8 cellular contexts compared by ENCODE assay signal in the genomic region with DNA sequence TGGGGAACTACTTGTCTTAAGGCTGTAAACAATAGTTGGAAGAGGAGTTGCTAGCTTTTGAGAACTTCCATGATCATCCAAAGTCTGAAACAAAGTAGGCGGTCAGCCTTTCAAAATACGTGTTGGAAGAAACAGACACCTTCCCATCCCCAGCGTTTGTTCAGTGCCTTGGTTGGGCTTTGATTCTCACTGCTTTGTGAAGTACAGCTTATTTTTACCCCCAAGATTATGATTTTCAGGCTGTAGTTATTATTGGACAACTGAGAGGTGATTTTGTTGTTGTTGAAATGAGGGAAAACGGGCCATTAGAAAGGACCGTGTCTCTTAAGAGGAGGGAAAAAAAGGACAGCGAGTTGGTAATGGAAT. TPM values are rescaled to one million over a fixed set of nuclear protein-coding genes. Genes with fewer than 3 reads are reported as not detected.
A peak's percentile ranks its signal among the peaks of the same experiment; 100 is the strongest.
DNase-seq lines count a peak whose midpoint lies in the region; ATAC-seq, FAIRE-seq and TF ChIP-seq lines count a peak whose summit lies in the region.

No MANE protein-coding gene starts in this region.

- H3K27ac Mint-ChIP-seq in HFFc6: peak overlapping the region; percentile 98

- H3K9me3 Mint-ChIP-seq in HFFc6: no peaks in the 10 kb centered on the region

- H2AFZ ChIP-seq in K562 (ENCODE audit: low read depth, low read length): peak overlapping the region; percentile 93

- DNase-seq in HFFc6 (no peak), K562 (ENCODE audit: extremely low read depth in 1 of 4, low spot score in 3 of 4) (no peak), mucosa of gallbladder (ENCODE audit: low spot score) (no peak)

- no peaks in the 10 kb centered on the region for H3K27me3 ChIP-seq in K562 (ENCODE audit: control insufficient read depth in 2 of 2, insufficient read depth in 2 of 2, low read length in 2 of 2)

- TF ChIP-seq RAD21 in K562 (CRISPR knock-in tag; conservative IDR thresholded peaks at IDR 0.05 in 1 of 2, IDR thresholded peaks at IDR 0.05 in 1 of 2): no peak

- H3K36me3 Mint-ChIP-seq in HFFc6 (ENCODE audit: low read depth): peaks cover 5% of the 10 kb centered on the region; the same call in 1 of the 2 replicates

- H3K36me3 ChIP-seq in K562 (ENCODE audit: control insufficient read depth, insufficient read depth, low read length) (peaks cover 11% of the 10 kb centered on the region; the same call in 2 of the 3 replicates), mesodermal cell (ENCODE audit: control insufficient read depth, insufficient read depth, low read length) (peaks cover 4% of the 10 kb centered on the region)

- WGBS in K562 (ENCODE audit: insufficient coverage, low coverage, missing lambda C conversion rate): 0% methylated on average over 6 of the region's 6 CpGs
- WGBS in mesodermal cell (ENCODE audit: insufficient coverage in 2 of 2), 2 experiments: 46 to 59% methylated on average over 5 to 6 of the region's 6 CpGs

- H3K4me3 Mint-ChIP-seq in HFFc6: peak overlapping the region; percentile 98

- BruUV-seq in K562 (replicated peaks; lab: Mats Ljungman, UMichigan): no TSS peak

- H3K4me3 ChIP-seq in K562 (peak overlapping the region; percentile 96), mesodermal cell (ENCODE audit: extremely low read depth, insufficient read depth, low read length, poor library complexity, severe bottlenecking) (peak overlapping the region; percentile 79)

- no peak for TF ChIP-seq POLR2A in K562 (conservative IDR thresholded peaks at IDR 0.05)

- ATAC-seq in K562: no peak
- ATAC-seq in HG03521 (IDR thresholded peaks at IDR 0.05; ENCODE audit: unreplicated experiment): no peak
- no peak for ATAC-seq in HG03469 (IDR thresholded peaks at IDR 0.05; ENCODE audit: unreplicated experiment)
- ATAC-seq in HG03280 (IDR thresholded peaks at IDR 0.05; ENCODE audit: unreplicated experiment): no peak

- H3K27ac ChIP-seq in 22Rv1: peak overlapping the region; percentile 73
- H3K27ac ChIP-seq in K562 (ENCODE audit: extremely low read depth, low read depth, low read length): peak overlapping the region; percentile 85
- H3K27ac ChIP-seq in mesodermal cell (ENCODE audit: low read depth, low read length, severe bottlenecking): peak overlapping the region; percentile 77

- no peaks in the 10 kb centered on the region for H4K20me1 ChIP-seq in K562 (replicated peaks; ENCODE audit: control insufficient read depth, insufficient read depth, low read length)

- no peaks in the 10 kb centered on the region for H3K9me1 ChIP-seq in K562 (ENCODE audit: control insufficient read depth, insufficient read depth, low read length)

- H3K27me3 Mint-ChIP-seq in HFFc6 (ENCODE audit: insufficient read depth): no peaks in the 10 kb centered on the region; the same call in none of the 2 replicates

- H3K9me3 ChIP-seq in K562 (replicated peaks; ENCODE audit: control insufficient read depth, insufficient read depth, low read depth, low read length) (peaks cover 5% of the 10 kb centered on the region; the same call in 1 of the 2 replicates), mesodermal cell (ENCODE audit: control insufficient read depth, low read length) (no peaks in the 10 kb centered on the region)

- no peak for TF ChIP-seq EP300 in K562 (IDR thresholded peaks at IDR 0.05; ENCODE audit: low read length)

- peak overlapping the region; percentile 83 for H3K4me2 ChIP-seq in K562 (ENCODE audit: insufficient read depth, low read length)

- peak overlapping the region; percentile 91 to 95 for H3K9ac ChIP-seq in K562 (ENCODE audit: insufficient read depth in 1 of 2, low read depth in 2 of 2, low read length in 2 of 2)

- TF ChIP-seq CTCF in 22Rv1 (IDR thresholded peaks at IDR 0.05): no peak
- TF ChIP-seq CTCF in HFFc6 (IDR thresholded peaks at IDR 0.05): no peak
- TF ChIP-seq CTCF in K562 (IDR thresholded peaks at IDR 0.05 in 2 of 3, conservative IDR thresholded peaks at IDR 0.05 in 1 of 3; ENCODE audit: insufficient read depth in 2 of 3, low read depth in 1 of 3, low read length in 3 of 3): no peak

- H3K4me1 ChIP-seq in K562 (replicated peaks in 1 of 2; ENCODE audit: control insufficient read depth in 2 of 2, insufficient read depth in 2 of 2, low read length in 2 of 2) (peaks cover 0 to 10% of the 10 kb centered on the region in 2 experiments; a peak in 4 of 5 replicates), mesodermal cell (ENCODE audit: control insufficient read depth, insufficient read depth, low read length, poor library complexity, severe bottlenecking) (no peaks in the 10 kb centered on the region)

- in situ Hi-C loops in K562 (cut with MboI): no loop called here

- POLR2A ChIA-PET in K562 (lab: Yijun Ruan, JAX): no interaction called here

- H3K4me1 Mint-ChIP-seq in HFFc6 (ENCODE audit: low read depth): peaks cover 26% of the 10 kb centered on the region

- intact Hi-C loops in K562 (cut with micrococcal nuclease): no loop called here

- FAIRE-seq in K562 (lab: Jason Lieb, UNC): peak; percentile 79

- CTCF ChIA-PET in K562 (lab: Yijun Ruan, JAX; ENCODE audit: low intra/inter-chr PET ratio): no interaction called here

- peaks cover 47% of the 10 kb centered on the region for H3K79me2 ChIP-seq in K562 (ENCODE audit: control insufficient read depth, insufficient read depth, low read length)

TF ChIP-seq in K562, 482 proteins besides CTCF, POLR2A, EP300 and RAD21 (continues in another document):
- TF ChIP-seq CBFA2T2 (conservative IDR thresholded peaks at IDR 0.05): no peak
- TF ChIP-seq HMGN3 (IDR thresholded peaks at IDR 0.05; ENCODE audit: borderline replicate concordance, extremely low read depth, insufficient read length, low read depth, low read length): no peak
- TF ChIP-seq, protein P1, sequence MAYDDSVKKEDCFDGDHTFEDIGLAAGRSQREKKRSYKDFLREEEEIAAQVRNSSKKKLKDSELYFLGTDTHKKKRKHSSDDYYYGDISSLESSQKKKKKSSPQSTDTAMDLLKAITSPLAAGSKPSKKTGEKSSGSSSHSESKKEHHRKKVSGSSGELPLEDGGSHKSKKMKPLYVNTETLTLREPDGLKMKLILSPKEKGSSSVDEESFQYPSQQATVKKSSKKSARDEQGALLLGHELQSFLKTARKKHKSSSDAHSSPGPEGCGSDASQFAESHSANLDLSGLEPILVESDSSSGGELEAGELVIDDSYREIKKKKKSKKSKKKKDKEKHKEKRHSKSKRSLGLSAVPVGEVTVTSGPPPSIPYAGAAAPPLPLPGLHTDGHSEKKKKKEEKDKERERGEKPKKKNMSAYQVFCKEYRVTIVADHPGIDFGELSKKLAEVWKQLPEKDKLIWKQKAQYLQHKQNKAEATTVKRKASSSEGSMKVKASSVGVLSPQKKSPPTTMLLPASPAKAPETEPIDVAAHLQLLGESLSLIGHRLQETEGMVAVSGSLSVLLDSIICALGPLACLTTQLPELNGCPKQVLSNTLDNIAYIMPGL (CRISPR knock-in tag; IDR thresholded peaks at IDR 0.05): no peak
- TF ChIP-seq, protein P2, sequence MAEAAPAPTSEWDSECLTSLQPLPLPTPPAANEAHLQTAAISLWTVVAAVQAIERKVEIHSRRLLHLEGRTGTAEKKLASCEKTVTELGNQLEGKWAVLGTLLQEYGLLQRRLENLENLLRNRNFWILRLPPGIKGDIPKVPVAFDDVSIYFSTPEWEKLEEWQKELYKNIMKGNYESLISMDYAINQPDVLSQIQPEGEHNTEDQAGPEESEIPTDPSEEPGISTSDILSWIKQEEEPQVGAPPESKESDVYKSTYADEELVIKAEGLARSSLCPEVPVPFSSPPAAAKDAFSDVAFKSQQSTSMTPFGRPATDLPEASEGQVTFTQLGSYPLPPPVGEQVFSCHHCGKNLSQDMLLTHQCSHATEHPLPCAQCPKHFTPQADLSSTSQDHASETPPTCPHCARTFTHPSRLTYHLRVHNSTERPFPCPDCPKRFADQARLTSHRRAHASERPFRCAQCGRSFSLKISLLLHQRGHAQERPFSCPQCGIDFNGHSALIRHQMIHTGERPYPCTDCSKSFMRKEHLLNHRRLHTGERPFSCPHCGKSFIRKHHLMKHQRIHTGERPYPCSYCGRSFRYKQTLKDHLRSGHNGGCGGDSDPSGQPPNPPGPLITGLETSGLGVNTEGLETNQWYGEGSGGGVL (CRISPR knock-in tag; IDR thresholded peaks at IDR 0.05): no peak
- TF ChIP-seq ZNF311 (CRISPR knock-in tag; IDR thresholded peaks at IDR 0.05): no peak
- TF ChIP-seq MYC (IDR thresholded peaks at IDR 0.05; ENCODE audit: low read depth, low read length): no peak
- no peak for TF ChIP-seq MYC (CRISPR knock-in tag; IDR thresholded peaks at IDR 0.05; ENCODE audit: borderline replicate concordance, low read depth)
- no peak for TF ChIP-seq SUPT5H (IDR thresholded peaks at IDR 0.05)
- TF ChIP-seq, protein P3, sequence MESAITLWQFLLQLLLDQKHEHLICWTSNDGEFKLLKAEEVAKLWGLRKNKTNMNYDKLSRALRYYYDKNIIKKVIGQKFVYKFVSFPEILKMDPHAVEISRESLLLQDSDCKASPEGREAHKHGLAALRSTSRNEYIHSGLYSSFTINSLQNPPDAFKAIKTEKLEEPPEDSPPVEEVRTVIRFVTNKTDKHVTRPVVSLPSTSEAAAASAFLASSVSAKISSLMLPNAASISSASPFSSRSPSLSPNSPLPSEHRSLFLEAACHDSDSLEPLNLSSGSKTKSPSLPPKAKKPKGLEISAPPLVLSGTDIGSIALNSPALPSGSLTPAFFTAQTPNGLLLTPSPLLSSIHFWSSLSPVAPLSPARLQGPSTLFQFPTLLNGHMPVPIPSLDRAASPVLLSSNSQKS (CRISPR knock-in tag; IDR thresholded peaks at IDR 0.05): no peak

RNA-seq across cellular contexts. Expression of a gene that starts 0.9 kb away (rescaled TPM):
- 1 to 10 TPM; 7.2 to 8.8 (median 7.8) TPM for total RNA-seq in HFFc6 (2021; fragmentation: NEBNext Ultra II Directional; extraction: Animal tissue kit (Norgen Biotek cat#: 25700))
- total RNA-seq in K562 (2011; cell fraction: chromatin; rRNA removed; ENCODE audit: low replicate concordance): 77.1 and 210 TPM in 2 replicates
- 33.5 and 39.5 TPM in 2 replicates for total RNA-seq in K562 (2011; cell fraction: nucleolus; rRNA removed)
- 76.4 and 106 TPM in 2 replicates for total RNA-seq in K562 (2011; cell fraction: nucleoplasm; rRNA removed)
- 18.3 and 21.8 TPM in 2 replicates for total RNA-seq in K562 (2014; rRNA removed)
- total RNA-seq in K562 (2014; rRNA removed; fragmentation: Illumina TruSeq; extraction: Trizol): 40.5 and 43.1 TPM in 2 replicates
- 33.2 and 36.0 TPM in 2 replicates for total RNA-seq in K562 (2015; rRNA removed; fragmentation: Illumina TruSeq; extraction: Trizol)
- total RNA-seq in K562 (2021): 21.7 and 25.0 TPM in 2 replicates
- polyA plus RNA-seq in K562 (2011; rRNA removed): 23.3 and 31.3 TPM in 2 replicates
- polyA plus RNA-seq in K562 (2011; cell fraction: cytosol; rRNA removed): 4.2 and 5.7 TPM in 2 replicates
- polyA plus RNA-seq in K562 (2011; cell fraction: nucleus; rRNA removed): 40.3 and 67.7 TPM in 2 replicates
- 10.4 and 12.2 TPM in 2 replicates for polyA plus RNA-seq in K562 (2012)
- polyA plus RNA-seq in K562 (2014; fragmentation: Illumina TruSeq; extraction: Trizol): 25.9 and 34.0 TPM in 2 replicates
- polyA plus RNA-seq in K562 (2014; fragmentation: Nextera tagmentation; extraction: Ambion mirVana): 1 to 10 TPM; 5.3 to 6.8 TPM
- polyA plus RNA-seq in K562 (2014; rRNA removed): 26.3 and 35.3 TPM in 2 replicates
- polyA minus RNA-seq in K562 (2011; rRNA and poly(A)+ RNA removed): 36.0 and 47.7 TPM in 2 replicates
- 9.1 and 10.1 TPM in 2 replicates for polyA minus RNA-seq in K562 (2011; cell fraction: cytosol; rRNA and poly(A)+ RNA removed)
- polyA minus RNA-seq in K562 (2011; cell fraction: nucleus; rRNA and poly(A)+ RNA removed): 59.0 and 84.1 TPM in 2 replicates
- polyA plus RNA-seq in mesodermal cell (2013, experiment 1 of 2): 9.1 TPM
- 13.1 TPM for polyA plus RNA-seq in mesodermal cell (2013, experiment 2 of 2)
- 7.0 TPM for total RNA-seq in mucosa of gallbladder
